Comparison of ENCODE assay signal across 1 cellular context in genomic region chr4:1245481-1246051, GRCh38.
TF ChIP-seq lines count a peak whose summit lies in the region.

No MANE protein-coding gene starts in this region.

TF ChIP-seq in H1, 55 proteins besides CTCF, POLR2A, EP300 and RAD21:
- TF ChIP-seq GABPA (IDR thresholded peaks at IDR 0.05; ENCODE audit: borderline replicate concordance, insufficient read depth, low read length) (no peak), SP2 (IDR thresholded peaks at IDR 0.05; ENCODE audit: low read length) (no peak), MAFK (IDR thresholded peaks at IDR 0.05; ENCODE audit: low read depth, low read length) (no peak), POU5F1 (IDR thresholded peaks at IDR 0.05; ENCODE audit: low read depth, low read length) (no peak), EGR1 (IDR thresholded peaks at IDR 0.05; ENCODE audit: borderline replicate concordance, low read depth, low read length) (no peak), SUZ12 (IDR thresholded peaks at IDR 0.05; ENCODE audit: low read length) (no peak), TAF1 (IDR thresholded peaks at IDR 0.05; ENCODE audit: low read depth, low read length) (no peak), RXRA (IDR thresholded peaks at IDR 0.05; ENCODE audit: insufficient read depth, low read depth, low read length) (no peak), TBP (IDR thresholded peaks at IDR 0.05; ENCODE audit: low read depth, low read length) (no peak), RNF2 (IDR thresholded peaks at IDR 0.05; ENCODE audit: borderline replicate concordance, low read depth, low read length, missing control alignments, poor library complexity, severe bottlenecking) (no peak), ASH2L (IDR thresholded peaks at IDR 0.05; ENCODE audit: low read length) (no peak), GTF2F1 (IDR thresholded peaks at IDR 0.05; ENCODE audit: borderline replicate concordance, low read depth, low read length) (no peak), MAX (IDR thresholded peaks at IDR 0.05) (no peak), SRF (IDR thresholded peaks at IDR 0.05; ENCODE audit: low read depth, low read length) (no peak), EZH2 (IDR thresholded peaks at IDR 0.05; ENCODE audit: low read depth, low read length, severe bottlenecking) (no peak), CBX5 (IDR thresholded peaks at IDR 0.05; ENCODE audit: low read depth, low read length) (no peak), ATF2 (IDR thresholded peaks at IDR 0.05; ENCODE audit: low read length) (no peak), SAP30 (IDR thresholded peaks at IDR 0.05; ENCODE audit: insufficient read depth, insufficient replicate concordance, low read length) (no peak)
